2 cellular contexts compared by ENCODE assay signal in genomic region chr10:113348694-113349093, GRCh38.
TF ChIP-seq lines count a peak whose summit lies in the region.

No MANE protein-coding gene starts in this region.

TF ChIP-seq in K562, 482 proteins besides CTCF, POLR2A, EP300 and RAD21:
- TF ChIP-seq ZNF707 (CRISPR knock-in tag; conservative IDR thresholded peaks at IDR 0.05) (0 out of 2 replicates have a peak, but pooled peaks have one; percentile 58), RHOXF2B (CRISPR knock-in tag; conservative IDR thresholded peaks at IDR 0.05) (no peak)

TF ChIP-seq in H1, 55 proteins besides CTCF, POLR2A, EP300 and RAD21:
- TF ChIP-seq KDM4A (IDR thresholded peaks at IDR 0.05; ENCODE audit: low read depth, low read length, severe bottlenecking) = no peak
- TF ChIP-seq CHD2 (IDR thresholded peaks at IDR 0.05; ENCODE audit: low read length) = no peak
- no peak for TF ChIP-seq PHF8 (conservative IDR thresholded peaks at IDR 0.05; ENCODE audit: low read depth, low read length)
- no peak for TF ChIP-seq USF2 (IDR thresholded peaks at IDR 0.05; ENCODE audit: low read length)
- TF ChIP-seq KDM5A (IDR thresholded peaks at IDR 0.05; ENCODE audit: low read length) = no peak
- no peak for TF ChIP-seq CBX5 (IDR thresholded peaks at IDR 0.05; ENCODE audit: low read depth, low read length)
- no peak for TF ChIP-seq SAP30 (IDR thresholded peaks at IDR 0.05; ENCODE audit: insufficient read depth, insufficient replicate concordance, low read length)
- TF ChIP-seq BACH1 (IDR thresholded peaks at IDR 0.05; ENCODE audit: low read length) = no peak
- no peak for TF ChIP-seq SRF (IDR thresholded peaks at IDR 0.05; ENCODE audit: low read depth, low read length)
